In genomic region chr5:41848983-41849382, GRCh38 we compare ENCODE assay signal across 29 cellular contexts.
"Had no signal": no experiment of that assay in that cellular context is flagged by ENCODE, and none has a peak within 500 bp of the region (broad histone marks: within the 10 kb centered on the region; RNA-seq: fewer than 3 reads in every experiment).

No MANE protein-coding gene starts in this region.

- H3K4me3 ChIP-seq: stomach, suprapubic skin, testis, thoracic aorta, thyroid gland, tibial artery, tibial nerve, transverse colon, upper lobe of left lung, upper lobe of right lung, uterus, vagina had no signal

- H3K4me1 Mint-ChIP-seq: stimulated activated memory B cell treated with anti-CD40 and anti-IgM and Interleukin-4, amounts not matched to agents 10 μg/mL and 1 μg/mL and 100 μg/mL, for 72 hours; stimulated activated naive B cell treated with anti-CD40 and anti-IgM and Interleukin-4, amounts not matched to agents 10 μg/mL and 1 μg/mL and 100 μg/mL, for 72 hours had no signal

- H3K27ac ChIP-seq: stomach, suprapubic skin, testis, thoracic aorta, thyroid gland, tibial artery, tibial nerve, transverse colon, upper lobe of left lung, upper lobe of right lung, uterus, vagina had no signal

- H3K36me3 ChIP-seq: uterus had no signal

- DNase-seq: stimulated activated CD4-positive, alpha-beta T cell treated with anti-CD3 and anti-CD28 coated beads, Interleukin-2, amount 100 ng/mL, for 48 hours; stimulated activated CD4-positive, alpha-beta T cell treated with anti-CD3 and anti-CD28 coated beads, Interleukin-4, amount 100 ng/mL, for 1 hour; stimulated activated CD4-positive, alpha-beta T cell treated with anti-CD3 and anti-CD28 coated beads, Interleukin-4, amount 100 ng/mL, for 24 hours; stimulated activated CD4-positive, alpha-beta T cell treated with anti-CD3 and anti-CD28 coated beads, Interleukin-4, amount 100 ng/mL, for 4 hours; stimulated activated CD8-positive, alpha-beta memory T cell treated with anti-CD3 and anti-CD28 coated beads, Interleukin-4, amount 100 ng/mL, for 48 hours; stimulated activated naive B cell treated with anti-CD40 and anti-IgM and Interleukin-4, amounts not matched to agents 10 μg/mL and 1 μg/mL and 100 μg/mL, for 72 hours; stimulated activated naive CD4-positive, alpha-beta T cell; stimulated activated naive CD4-positive, alpha-beta T cell treated with Interleukin-2 at 50 U/mL for 16 hours; stimulated activated naive CD8-positive, alpha-beta T cell treated with anti-CD3 and anti-CD28 coated beads, Interleukin-15, amount 100 ng/mL, for 72 hours; stimulated activated naive CD8-positive, alpha-beta T cell treated with anti-CD3 and anti-CD28 coated beads, Interleukin-15, Interleukin-2, amounts not matched to agents 100 U/mL and 50 U/mL, for 24 hours; stomach; substantia nigra; testis; thyroid gland; tibial artery; transverse colon; trophoblast cell; upper lobe of left lung; upper lobe of right lung; uterus had no signal

- H3K4me1 ChIP-seq: stomach, suprapubic skin, testis, thyroid gland, tibial artery, tibial nerve, transverse colon, upper lobe of left lung, upper lobe of right lung, uterus, vagina had no signal

- FAIRE-seq: urothelium cell line had no signal

- H3K9me3 Mint-ChIP-seq: stimulated activated effector memory CD8-positive, alpha-beta T cell treated with anti-CD3 and anti-CD28 coated beads, Interleukin-12 subunit alpha, Interleukin-12 subunit beta, amount 100 ng/mL, for 72 hours; stimulated activated memory B cell treated with anti-CD40 and anti-IgM and Interleukin-4, amounts not matched to agents 10 μg/mL and 1 μg/mL and 100 μg/mL, for 72 hours; stimulated activated naive B cell treated with anti-CD40 and anti-IgM and Interleukin-4, amounts not matched to agents 10 μg/mL and 1 μg/mL and 100 μg/mL, for 72 hours; stimulated activated naive CD8-positive, alpha-beta T cell treated with anti-CD3 and anti-CD28 coated beads, Interleukin-15, amount 100 ng/mL, for 72 hours had no signal

- H3K4me3 Mint-ChIP-seq: stimulated activated effector memory CD8-positive, alpha-beta T cell treated with anti-CD3 and anti-CD28 coated beads, Interleukin-12 subunit alpha, Interleukin-12 subunit beta, amount 100 ng/mL, for 72 hours; stimulated activated memory B cell treated with anti-CD40 and anti-IgM and Interleukin-4, amounts not matched to agents 10 μg/mL and 1 μg/mL and 100 μg/mL, for 72 hours; stimulated activated naive B cell treated with anti-CD40 and anti-IgM and Interleukin-4, amounts not matched to agents 10 μg/mL and 1 μg/mL and 100 μg/mL, for 72 hours; stimulated activated naive CD8-positive, alpha-beta T cell treated with anti-CD3 and anti-CD28 coated beads, Interleukin-15, amount 100 ng/mL, for 72 hours; stimulated activated naive CD8-positive, alpha-beta T cell treated with anti-CD3 and anti-CD28 coated beads, Interleukin-15, Interleukin-2, amounts not matched to agents 100 ng/mL and 50 ng/mL, for 24 hours; type B pancreatic cell had no signal

- H3K27me3 ChIP-seq: stomach, suprapubic skin, testis, thyroid gland, tibial artery, tibial nerve, transverse colon, upper lobe of left lung, upper lobe of right lung, uterus, vagina had no signal

- H3K9me3 ChIP-seq: stomach, suprapubic skin, testis, thoracic aorta, thyroid gland, tibial artery, tibial nerve, transverse colon, upper lobe of left lung, upper lobe of right lung, uterus, vagina had no signal

- ATAC-seq: stimulated activated effector memory CD8-positive, alpha-beta T cell treated with anti-CD3 and anti-CD28 coated beads, Interleukin-12 subunit alpha, Interleukin-12 subunit beta, amount 100 ng/mL, for 72 hours; stimulated activated memory B cell treated with anti-CD40 and anti-IgM and Interleukin-4, amounts not matched to agents 10 μg/mL and 1 μg/mL and 100 μg/mL, for 72 hours; stimulated activated naive B cell treated with anti-CD40 and anti-IgM and Interleukin-4, amounts not matched to agents 10 μg/mL and 1 μg/mL and 100 μg/mL, for 72 hours; stimulated activated naive CD8-positive, alpha-beta T cell treated with anti-CD3 and anti-CD28 coated beads, Interleukin-15, amount 100 ng/mL, for 72 hours; stimulated activated naive CD8-positive, alpha-beta T cell treated with anti-CD3 and anti-CD28 coated beads, Interleukin-15, Interleukin-2, amounts not matched to agents 100 U/mL and 50 U/mL, for 24 hours; upper lobe of right lung had no signal

- H3K27ac Mint-ChIP-seq: stimulated activated effector memory CD8-positive, alpha-beta T cell treated with anti-CD3 and anti-CD28 coated beads, Interleukin-12 subunit alpha, Interleukin-12 subunit beta, amount 100 ng/mL, for 72 hours; stimulated activated memory B cell treated with anti-CD40 and anti-IgM and Interleukin-4, amounts not matched to agents 10 μg/mL and 1 μg/mL and 100 μg/mL, for 72 hours; stimulated activated naive B cell treated with anti-CD40 and anti-IgM and Interleukin-4, amounts not matched to agents 10 μg/mL and 1 μg/mL and 100 μg/mL, for 72 hours; stimulated activated naive CD8-positive, alpha-beta T cell treated with anti-CD3 and anti-CD28 coated beads, Interleukin-15, amount 100 ng/mL, for 72 hours; stimulated activated naive CD8-positive, alpha-beta T cell treated with anti-CD3 and anti-CD28 coated beads, Interleukin-15, Interleukin-2, amounts not matched to agents 100 ng/mL and 50 ng/mL, for 24 hours; type B pancreatic cell had no signal

- H3K27me3 Mint-ChIP-seq: stimulated activated memory B cell treated with anti-CD40 and anti-IgM and Interleukin-4, amounts not matched to agents 10 μg/mL and 1 μg/mL and 100 μg/mL, for 72 hours; stimulated activated naive B cell treated with anti-CD40 and anti-IgM and Interleukin-4, amounts not matched to agents 10 μg/mL and 1 μg/mL and 100 μg/mL, for 72 hours; stimulated activated naive CD8-positive, alpha-beta T cell treated with anti-CD3 and anti-CD28 coated beads, Interleukin-15, amount 100 ng/mL, for 72 hours; stimulated activated naive CD8-positive, alpha-beta T cell treated with anti-CD3 and anti-CD28 coated beads, Interleukin-15, Interleukin-2, amounts not matched to agents 100 ng/mL and 50 ng/mL, for 24 hours; type B pancreatic cell had no signal
